9 cellular contexts compared by ENCODE assay signal in the genomic region with DNA sequence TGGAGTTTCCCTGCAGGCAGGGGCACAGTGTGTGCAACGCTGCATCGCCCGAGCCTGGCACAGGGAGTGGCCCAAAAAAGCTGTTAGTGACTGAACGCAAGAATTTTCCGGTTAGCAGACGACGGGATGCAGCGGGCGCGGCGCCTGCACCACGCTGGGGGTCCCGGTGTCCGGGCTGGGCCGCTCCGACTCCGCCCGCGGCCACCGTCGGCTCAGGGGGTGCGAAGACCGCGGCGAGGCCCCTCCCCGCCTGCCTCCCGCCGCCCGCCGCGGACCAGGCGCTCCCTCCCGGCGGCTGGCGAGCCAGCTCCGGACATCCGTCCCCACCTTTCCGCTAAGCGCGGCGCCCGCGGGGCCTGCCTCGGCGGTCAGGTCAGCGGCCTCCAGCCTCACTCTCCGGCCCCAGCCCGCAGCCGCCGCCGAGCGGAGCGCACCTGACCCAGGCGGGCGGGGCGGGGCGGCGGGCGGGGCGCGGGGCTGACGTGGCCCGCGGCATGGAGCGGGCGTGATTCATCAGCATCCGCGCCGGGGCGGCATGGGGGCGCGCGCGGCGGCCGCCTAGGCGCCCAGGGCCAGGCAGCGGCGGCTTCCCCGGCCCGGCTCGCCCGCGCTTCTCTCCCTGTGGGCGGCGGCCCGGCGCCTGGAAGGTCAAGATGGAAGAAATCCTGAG. TPM values are rescaled to one million over a fixed set of nuclear protein-coding genes. Genes with fewer than 3 reads are reported as not detected.
DNase-seq lines count a peak whose midpoint lies in the region; ATAC-seq, FAIRE-seq and TF ChIP-seq lines count a peak whose summit lies in the region.
"Had no signal": no experiment of that assay in that cellular context is flagged by ENCODE, and none has a peak within 500 bp of the region (broad histone marks: within the 10 kb centered on the region; RNA-seq: fewer than 3 reads in every experiment).

A gene with protein sequence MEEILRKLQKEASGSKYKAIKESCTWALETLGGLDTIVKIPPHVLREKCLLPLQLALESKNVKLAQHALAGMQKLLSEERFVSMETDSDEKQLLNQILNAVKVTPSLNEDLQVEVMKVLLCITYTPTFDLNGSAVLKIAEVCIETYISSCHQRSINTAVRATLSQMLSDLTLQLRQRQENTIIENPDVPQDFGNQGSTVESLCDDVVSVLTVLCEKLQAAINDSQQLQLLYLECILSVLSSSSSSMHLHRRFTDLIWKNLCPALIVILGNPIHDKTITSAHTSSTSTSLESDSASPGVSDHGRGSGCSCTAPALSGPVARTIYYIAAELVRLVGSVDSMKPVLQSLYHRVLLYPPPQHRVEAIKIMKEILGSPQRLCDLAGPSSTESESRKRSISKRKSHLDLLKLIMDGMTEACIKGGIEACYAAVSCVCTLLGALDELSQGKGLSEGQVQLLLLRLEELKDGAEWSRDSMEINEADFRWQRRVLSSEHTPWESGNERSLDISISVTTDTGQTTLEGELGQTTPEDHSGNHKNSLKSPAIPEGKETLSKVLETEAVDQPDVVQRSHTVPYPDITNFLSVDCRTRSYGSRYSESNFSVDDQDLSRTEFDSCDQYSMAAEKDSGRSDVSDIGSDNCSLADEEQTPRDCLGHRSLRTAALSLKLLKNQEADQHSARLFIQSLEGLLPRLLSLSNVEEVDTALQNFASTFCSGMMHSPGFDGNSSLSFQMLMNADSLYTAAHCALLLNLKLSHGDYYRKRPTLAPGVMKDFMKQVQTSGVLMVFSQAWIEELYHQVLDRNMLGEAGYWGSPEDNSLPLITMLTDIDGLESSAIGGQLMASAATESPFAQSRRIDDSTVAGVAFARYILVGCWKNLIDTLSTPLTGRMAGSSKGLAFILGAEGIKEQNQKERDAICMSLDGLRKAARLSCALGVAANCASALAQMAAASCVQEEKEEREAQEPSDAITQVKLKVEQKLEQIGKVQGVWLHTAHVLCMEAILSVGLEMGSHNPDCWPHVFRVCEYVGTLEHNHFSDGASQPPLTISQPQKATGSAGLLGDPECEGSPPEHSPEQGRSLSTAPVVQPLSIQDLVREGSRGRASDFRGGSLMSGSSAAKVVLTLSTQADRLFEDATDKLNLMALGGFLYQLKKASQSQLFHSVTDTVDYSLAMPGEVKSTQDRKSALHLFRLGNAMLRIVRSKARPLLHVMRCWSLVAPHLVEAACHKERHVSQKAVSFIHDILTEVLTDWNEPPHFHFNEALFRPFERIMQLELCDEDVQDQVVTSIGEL (N-terminal part only) (plus strand): TSS at position 506 of the 670 bp plus-strand sequence. CDS start 148 bp downstream, at position 654.

- H3K79me2 ChIP-seq in PC-9 (ENCODE audit: low read depth) (peaks cover 46% of the 10 kb centered on the region), neural progenitor cell (ENCODE audit: low read depth) (peaks cover 20% of the 10 kb centered on the region)

- BruUV-seq in PC-9 (replicated peaks; lab: Mats Ljungman, UMichigan) = no TSS peak

- H3K4me3 ChIP-seq in PC-9 = peak within 1 kb of the TSS; percentile 62
- H3K4me3 ChIP-seq in neural progenitor cell = peak within 1 kb of the TSS; percentile 96

- H3F3A ChIP-seq in PC-9 (ENCODE audit: insufficient read depth, low read depth) = peaks cover 19% of the 10 kb centered on the region; the same call in 1 of the 2 replicates
- peaks cover 36% of the 10 kb centered on the region for H3F3A ChIP-seq in neural progenitor cell (ENCODE audit: low read depth)

- no peaks in the 10 kb centered on the region for H3K9me2 ChIP-seq in PC-9 (ENCODE audit: insufficient read depth)

- no peaks in the 10 kb centered on the region for H3K36me3 ChIP-seq in PC-9 (ENCODE audit: low read depth)
- no peaks in the 10 kb centered on the region for H3K36me3 ChIP-seq in neural progenitor cell

- CTCF ChIA-PET in PC-9 (lab: Charles Lee) = no interaction called here

- peaks cover 24% of the 10 kb centered on the region for H3K4me1 ChIP-seq in PC-9 (replicated peaks; ENCODE audit: insufficient read depth)
- H3K4me1 ChIP-seq in neural progenitor cell = peaks cover 19% of the 10 kb centered on the region

- H4K20me1 ChIP-seq in PC-9 (ENCODE audit: insufficient read depth) (no peaks in the 10 kb centered on the region; the same call in none of the 2 replicates), neural progenitor cell (ENCODE audit: low read depth) (no peaks in the 10 kb centered on the region)

- H3K9me3 Mint-ChIP-seq in neural progenitor cell = no peaks in the 10 kb centered on the region

- TF ChIP-seq CTCF in PC-9 (conservative IDR thresholded peaks at IDR 0.05) = no peak
- no peak for TF ChIP-seq CTCF in neural progenitor cell (IDR thresholded peaks at IDR 0.05)

- POLR2A ChIA-PET in PC-9 (lab: Charles Lee; ENCODE audit: unreplicated experiment) = no interaction called here

- peak within 1 kb of the TSS; percentile 88 for H3K4me3 Mint-ChIP-seq in neural progenitor cell

- H3K4me2 ChIP-seq in PC-9 (peak within 1 kb of the TSS; percentile 86), neural progenitor cell (peak within 1 kb of the TSS; percentile 93)

- H3K27me3 Mint-ChIP-seq in neural progenitor cell (ENCODE audit: insufficient read depth, low read depth) = peaks cover 35% of the 10 kb centered on the region

- DNase-seq in DMS153 treated with DMSO at 0.1 percent for 48 hours (lab: John Stamatoyannopoulos, UW; ENCODE audit: unreplicated experiment) = peak; percentile 21
- no peak for DNase-seq in DMS153 (lab: John Stamatoyannopoulos, UW)
- peak; percentile 63 to 66 for DNase-seq in PC-9
- peak; percentile 84 for DNase-seq in activated effector memory CD4-positive, alpha-beta T cell treated with anti-CD3 and anti-CD28 coated beads, Interleukin-2, amount 50 U/mL, for 16 hours
- peak; percentile 82 to 87 for DNase-seq in frontal cortex (ENCODE audit: low spot score in 2 of 2)
- peak; percentile 85 for DNase-seq in neural progenitor cell (ENCODE audit: low spot score)
- peak; percentile 66 for DNase-seq in superior temporal gyrus (ENCODE audit: extremely low spot score)

- H3K27ac Mint-ChIP-seq in neural progenitor cell = no peak within 1 kb of the TSS

- H2AFZ ChIP-seq in PC-9 (peak within 1 kb of the TSS; percentile 88), neural progenitor cell (replicated peaks) (peak within 1 kb of the TSS; percentile 99)

- H3K4me1 Mint-ChIP-seq in neural progenitor cell = peaks cover 13% of the 10 kb centered on the region

- no peak within 1 kb of the TSS for H3K9ac ChIP-seq in neural progenitor cell

- H3K27ac ChIP-seq in PC-9 (peak within 1 kb of the TSS; percentile 52), neural progenitor cell (no peak within 1 kb of the TSS)

- H3K9me3 ChIP-seq in PC-9 (ENCODE audit: insufficient read depth, low read depth) (no peaks in the 10 kb centered on the region), neural progenitor cell (ENCODE audit: low read depth) (no peaks in the 10 kb centered on the region)

- intact Hi-C loops in PC-9 (cut with micrococcal nuclease; ENCODE audit: unreplicated experiment) = loop anchor here (5.0 kb wide), 2 partner anchors 71 to 241 kb away; a partner anchor contains a TSS

- peak; percentile 85 for ATAC-seq in HG02973 (IDR thresholded peaks at IDR 0.05; ENCODE audit: unreplicated experiment)

- H3K27me3 ChIP-seq in PC-9 (ENCODE audit: insufficient read depth, low read depth) = no peaks in the 10 kb centered on the region
- peaks cover 25% of the 10 kb centered on the region for H3K27me3 ChIP-seq in neural progenitor cell

- H3K36me3 Mint-ChIP-seq in neural progenitor cell = no peaks in the 10 kb centered on the region

- FAIRE-seq in frontal cortex (lab: Jason Lieb, UNC) = no peak
- FAIRE-seq: A204.1 had no signal

RNA-seq across cellular contexts. Expression of the gene that starts here (rescaled TPM):
- total RNA-seq in PC-9 (2021) (9.9 and 10.0 TPM in 2 replicates), frontal cortex (37.1 TPM), neural progenitor cell (ENCODE audit: low replicate concordance) (3.2 and 3.8 TPM in 2 replicates)
